29 cellular contexts compared by ENCODE assay signal in genomic region chr15:80595391-80595790, GRCh38.
DNase-seq lines count a peak whose midpoint lies in the region; ATAC-seq and TF ChIP-seq lines count a peak whose summit lies in the region.
"Had no signal": no experiment of that assay in that cellular context is flagged by ENCODE, and none has a peak within 500 bp of the region (broad histone marks: within the 10 kb centered on the region; RNA-seq: fewer than 3 reads in every experiment).

No MANE protein-coding gene starts in this region.

- H3K27ac ChIP-seq in coronary artery, result no peak overlapping the region
- H3K27ac ChIP-seq: heart right ventricle, lower lobe of right lung, psoas muscle, SJSA1, tibial nerve had no signal

- TF ChIP-seq CTCF in coronary artery (IDR thresholded peaks at IDR 0.05), result no peak

- ATAC-seq in GM19328 (IDR thresholded peaks at IDR 0.05; ENCODE audit: unreplicated experiment), result no peak
- ATAC-seq: activated T-helper 17 cell treated with anti-CD3 and anti-CD28 coated beads, Interleukin-2, amount 50 U/mL, for 72 hours; heart right ventricle; lower lobe of right lung; mucosa of descending colon; natural killer cell; psoas muscle; T-cell had no signal

- H3K4me3 ChIP-seq in coronary artery, result no peak overlapping the region
- H3K4me3 ChIP-seq: heart right ventricle, lower lobe of right lung, mucosa of descending colon, psoas muscle, SJSA1, tibial nerve had no signal

- peak; percentile 49 for DNase-seq in EH (ENCODE audit: low read depth)
- peak; percentile 18 for DNase-seq in M059J (ENCODE audit: low read depth)
- DNase-seq in coronary artery (ENCODE audit: low spot score), result peak; percentile 49
- DNase-seq in kidney tubule cell (ENCODE audit: low spot score), result peak; percentile 8
- no peak for DNase-seq in dedifferentiated amniotic fluid mesenchymal stem cell (ENCODE audit: extremely low spot score)
- no peak for DNase-seq in central memory CD4-positive, alpha-beta T cell
- DNase-seq: activated CD4-positive, alpha-beta T cell treated with anti-CD3 and anti-CD28 coated beads for 48 hours; amniotic stem cell; BE2C; DMS79; effector CD8-positive, alpha-beta T cell; GOT3; heart right ventricle; lower lobe of right lung; natural killer cell; NCI-H1417 treated with DMSO at 0.1 percent for 48 hours; NCI-H2081; NCI-H2227 treated with DMSO at 0.1 percent for 48 hours; NCI-H526; occipital lobe; psoas muscle; stimulated activated CD4-positive, alpha-beta T cell treated with anti-CD3 and anti-CD28 coated beads, Interleukin-15, amount 100 ng/mL, for 24 hours; stimulated activated CD4-positive, alpha-beta T cell treated with anti-CD3 and anti-CD28 coated beads, Interleukin-4, amount 100 ng/mL, for 4 hours; T-cell had no signal

Comparison
In these comparisons a context has a peak if more than half of its experiments do, and no peak if none do; other contexts are left out.
1. DNase-seq: peak in EH (single experiment), M059J (single experiment), coronary artery (single experiment) and kidney tubule cell (single experiment); none in dedifferentiated amniotic fluid mesenchymal stem cell (single experiment) and central memory CD4-positive, alpha-beta T cell (single experiment).